In genomic region chr3:2517479-2518188, GRCh38 we compare ENCODE assay signal across 33 cellular contexts.
DNase-seq lines count a peak whose midpoint lies in the region; ATAC-seq and TF ChIP-seq lines count a peak whose summit lies in the region.
"Had no signal": no experiment of that assay in that cellular context is flagged by ENCODE, and none has a peak within 500 bp of the region (broad histone marks: within the 10 kb centered on the region; RNA-seq: fewer than 3 reads in every experiment).

No MANE protein-coding gene starts in this region.

- H3K9me3 ChIP-seq in left lung, result peaks cover 0 to 2% of the 10 kb centered on the region in 2 donors
- H3K9me3 ChIP-seq: ovary, SJSA1 had no signal

- ATAC-seq in left lung, result peak; percentile 45
- no peak for ATAC-seq in GM19455 (IDR thresholded peaks at IDR 0.05; ENCODE audit: unreplicated experiment)
- ATAC-seq: HCT116; heart right ventricle; HepG2; natural killer cell treated with Interleukin-12 subunit alpha and Interleukin-12 subunit beta and Interleukin-15 and Interleukin-18, amount 100 ng/mL, for 72 hours; stimulated activated memory B cell treated with anti-CD40 and anti-IgM and Interleukin-4, amounts not matched to agents 10 μg/mL and 1 μg/mL and 100 μg/mL, for 72 hours had no signal

- H3K4me3 ChIP-seq in left lung, result no peak overlapping the region
- H3K4me3 ChIP-seq: dorsolateral prefrontal cortex, heart right ventricle, lung, ovary, SJSA1 had no signal

- intact Hi-C loops in left lung (cut with DNase I), result no loop called here

- H3K27ac ChIP-seq in left lung, result no peak overlapping the region
- H3K27ac ChIP-seq: brain microvascular endothelial cell, dorsolateral prefrontal cortex, heart right ventricle, ovary, RWPE1, SJSA1, WERI-Rb-1 had no signal

- TF ChIP-seq CTCF in left lung (IDR thresholded peaks at IDR 0.05), result no peak

- H3K36me3 ChIP-seq in left lung, result no peaks in the 10 kb centered on the region
- H3K36me3 ChIP-seq: brain microvascular endothelial cell, heart right ventricle, ovary, SJSA1, WERI-Rb-1 had no signal

- DNase-seq in NCI-H2227 (lab: John Stamatoyannopoulos, UW; ENCODE audit: unreplicated experiment) (peak; percentile 0), NCI-H2227 treated with DMSO at 0.1 percent for 48 hours (lab: John Stamatoyannopoulos, UW) (no peak), NCI-H2171 treated with DMSO at 0.1 percent for 48 hours (lab: John Stamatoyannopoulos, UW) (peak; percentile 86), left lung (no peak)
- DNase-seq in stimulated activated CD8-positive, alpha-beta memory T cell treated with anti-CD3 and anti-CD28 coated beads, Interleukin-4, amount 100 ng/mL, for 48 hours, result no peak
- no peak for DNase-seq in activated T-cell treated with anti-CD3 and anti-CD28 coated beads, Interleukin-2, amount 50 U/mL, for 48 hours
- DNase-seq: activated CD4-positive, alpha-beta T cell treated with anti-CD3 and anti-CD28 coated beads, Interleukin-2, amount 10 ng/mL, durations not matched to agents 24 days and 14 days; activated CD8-positive, alpha-beta memory T cell treated with anti-CD3 and anti-CD28 coated beads for 24 hours; activated T-cell treated with anti-CD3 and anti-CD28 coated beads for 4 hours; AML-193; amygdala; brain microvascular endothelial cell; Calu3; CD4-positive, CD25-positive, alpha-beta regulatory T cell; dorsolateral prefrontal cortex; EL; foreskin melanocyte; heart right ventricle; Karpas-422; NCI-H187; NCI-H446; OCI-M1; ovary; retina; WERI-Rb-1 had no signal

- H3K27me3 ChIP-seq in left lung, result no peaks in the 10 kb centered on the region
- H3K27me3 ChIP-seq: brain microvascular endothelial cell, heart right ventricle, ovary, SJSA1 had no signal

- H3K4me1 ChIP-seq in left lung, result no peaks in the 10 kb centered on the region
- H3K4me1 ChIP-seq: heart right ventricle, SJSA1 had no signal

Comparison
In these comparisons a context has a peak if more than half of its experiments do, and no peak if none do; other contexts are left out.
1. DNase-seq: peak in NCI-H2227 (single experiment) and NCI-H2171 treated with DMSO at 0.1 percent for 48 hours (single experiment); none in NCI-H2227 treated with DMSO at 0.1 percent for 48 hours (single experiment), left lung (0 of 2), stimulated activated CD8-positive, alpha-beta memory T cell treated with anti-CD3 and anti-CD28 coated beads, Interleukin-4, amount 100 ng/mL, for 48 hours (single experiment) and activated T-cell treated with anti-CD3 and anti-CD28 coated beads, Interleukin-2, amount 50 U/mL, for 48 hours (0 of 2).